ENCODE assay signal across 20 cellular contexts in the genomic region with DNA sequence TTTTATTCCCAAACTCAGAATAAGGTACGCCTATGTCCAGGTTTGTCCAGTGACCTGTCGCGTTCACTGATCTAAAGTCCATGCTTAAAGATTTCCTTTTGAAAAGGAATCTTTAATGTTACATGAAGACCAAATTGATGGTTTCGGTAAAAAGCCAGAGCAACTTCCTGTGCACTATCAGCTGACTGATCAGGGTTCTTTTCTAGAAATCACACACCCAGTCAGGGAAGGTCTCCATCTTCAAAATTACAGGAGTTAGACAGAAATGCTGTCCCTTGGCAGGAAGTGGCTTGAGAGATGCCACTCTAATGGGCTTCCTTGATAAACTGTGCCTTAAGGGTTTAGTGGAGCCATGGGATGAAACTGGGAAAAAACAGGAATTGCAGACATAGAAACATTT. TPM values are rescaled to one million over a fixed set of nuclear protein-coding genes. Genes with fewer than 3 reads are reported as not detected.
A peak's percentile ranks its signal among the peaks of the same experiment; 100 is the strongest.
DNase-seq lines count a peak whose midpoint lies in the region; ATAC-seq, FAIRE-seq and TF ChIP-seq lines count a peak whose summit lies in the region.
"Had no signal": no experiment of that assay in that cellular context is flagged by ENCODE, and none has a peak within 500 bp of the region (broad histone marks: within the 10 kb centered on the region; RNA-seq: fewer than 3 reads in every experiment).

No MANE protein-coding gene starts in this region.

- no peak for TF ChIP-seq CTCF in CD4-positive, alpha-beta T cell (IDR thresholded peaks at IDR 0.05)

- intact Hi-C loops in CD4-positive, alpha-beta T cell (cut with DNase I, micrococcal nuclease), result loop anchor here (2.0 to 5.0 kb wide), 3 partner anchors 15 to 32 kb away; a partner anchor contains a TSS
- intact Hi-C loops in activated CD4-positive, alpha-beta memory T cell treated with anti-CD3 and anti-CD28 coated beads for 36 hours (cut with micrococcal nuclease), result loop anchor here (5.0 to 10.0 kb wide), 3 partner anchors 203 to 465 kb away; a partner anchor contains a TSS

- H3K27me3 ChIP-seq in CD4-positive, alpha-beta T cell (ENCODE audit: control insufficient read depth, insufficient read depth, low read length), result no peaks in the 10 kb centered on the region

- no peak overlapping the region for H3K27ac ChIP-seq in CD4-positive, alpha-beta T cell (ENCODE audit: low read depth, low read length)
- H3K27ac ChIP-seq: dorsolateral prefrontal cortex had no signal

- TF ChIP-seq POLR2A in GM12892 (IDR thresholded peaks at IDR 0.05; ENCODE audit: low read depth, low read length), result no peak

- peak overlapping the region; percentile 83 for H3K27ac Mint-ChIP-seq in CD4-positive, alpha-beta T cell
- H3K27ac Mint-ChIP-seq in activated CD4-positive, alpha-beta memory T cell treated with anti-CD3 and anti-CD28 coated beads for 36 hours, result peak overlapping the region; percentile 85
- peak overlapping the region; percentile 71 for H3K27ac Mint-ChIP-seq in memory B cell
- H3K27ac Mint-ChIP-seq: nephron progenitor cell had no signal

- CTCF ChIA-PET in CD4-positive, alpha-beta T cell (lab: Charles Lee), result interaction anchor here (1.7 to 3.3 kb wide), 2 partner anchors 11 to 24 kb away, joined by 7 to 10 read pairs; no protein-coding TSS in a partner anchor
- CTCF ChIA-PET in activated CD4-positive, alpha-beta memory T cell treated with anti-CD3 and anti-CD28 coated beads for 36 hours (lab: Charles Lee), result interaction anchor here (1.0 to 8.7 kb wide), 6 partner anchors 9 to 205 kb away, joined by 3 to 57 read pairs (median 15); a partner anchor contains a TSS

- no peak for DNase-seq in CD4-positive, alpha-beta T cell
- DNase-seq in GM12892 (ENCODE audit: insufficient read length), result no peak
- peak; percentile 44 for DNase-seq in activated CD4-positive, alpha-beta memory T cell treated with anti-CD3 and anti-CD28 coated beads for 36 hours
- DNase-seq in memory B cell (ENCODE audit: low spot score in 2 of 2), result no peak
- no peak for DNase-seq in activated gamma-delta T cell treated with Interleukin-2 at 50 U/mL for 16 hours
- DNase-seq in C1 segment of cervical spinal cord (lab: John Stamatoyannopoulos, UW), result no peak
- DNase-seq: amniotic stem cell; dorsolateral prefrontal cortex; Kasumi-1; mesenchymal stem cell; NCI-H1092 treated with DMSO at 0.1 percent for 48 hours; NCI-H2081; nephron progenitor cell; NK-92 treated with Interleukin-12 subunit alpha and Interleukin-12 subunit beta, amount 100 ng/mL, for 24 hours; stimulated activated CD4-positive, alpha-beta T cell treated with anti-CD3 and anti-CD28 coated beads, Interleukin-1b, Interleukin-23, amount 100 ng/mL, for 48 hours; T-helper 9 cell had no signal

- no peaks in the 10 kb centered on the region for H3K36me3 Mint-ChIP-seq in CD4-positive, alpha-beta T cell (ENCODE audit: low read depth)
- peaks cover 2% of the 10 kb centered on the region for H3K36me3 Mint-ChIP-seq in activated CD4-positive, alpha-beta memory T cell treated with anti-CD3 and anti-CD28 coated beads for 36 hours
- H3K36me3 Mint-ChIP-seq in memory B cell, result peaks cover 2% of the 10 kb centered on the region

- FAIRE-seq in GM12892 (lab: Jason Lieb, UNC), result peak; percentile 81
- FAIRE-seq: frontal cortex, GM12878 had no signal

- peaks cover 99% of the 10 kb centered on the region for H3K4me1 Mint-ChIP-seq in CD4-positive, alpha-beta T cell (ENCODE audit: low read depth)
- peaks cover 96% of the 10 kb centered on the region for H3K4me1 Mint-ChIP-seq in activated CD4-positive, alpha-beta memory T cell treated with anti-CD3 and anti-CD28 coated beads for 36 hours (ENCODE audit: low read depth)
- peaks cover 49% of the 10 kb centered on the region for H3K4me1 Mint-ChIP-seq in memory B cell
- H3K4me1 Mint-ChIP-seq: nephron progenitor cell had no signal

- H3K9me3 ChIP-seq in CD4-positive, alpha-beta T cell (ENCODE audit: control insufficient read depth, low read length), result no peaks in the 10 kb centered on the region

- no peaks in the 10 kb centered on the region for H3K9me3 Mint-ChIP-seq in CD4-positive, alpha-beta T cell
- no peaks in the 10 kb centered on the region for H3K9me3 Mint-ChIP-seq in activated CD4-positive, alpha-beta memory T cell treated with anti-CD3 and anti-CD28 coated beads for 36 hours
- H3K9me3 Mint-ChIP-seq in memory B cell, result no peaks in the 10 kb centered on the region
- H3K9me3 Mint-ChIP-seq: nephron progenitor cell had no signal

- peak overlapping the region; percentile 76 for H3K4me3 Mint-ChIP-seq in CD4-positive, alpha-beta T cell
- H3K4me3 Mint-ChIP-seq in activated CD4-positive, alpha-beta memory T cell treated with anti-CD3 and anti-CD28 coated beads for 36 hours, result peak overlapping the region; percentile 29
- no peak overlapping the region for H3K4me3 Mint-ChIP-seq in memory B cell
- H3K4me3 Mint-ChIP-seq: nephron progenitor cell had no signal

- no peaks in the 10 kb centered on the region for H3K27me3 Mint-ChIP-seq in CD4-positive, alpha-beta T cell
- H3K27me3 Mint-ChIP-seq in activated CD4-positive, alpha-beta memory T cell treated with anti-CD3 and anti-CD28 coated beads for 36 hours, result no peaks in the 10 kb centered on the region
- no peaks in the 10 kb centered on the region for H3K27me3 Mint-ChIP-seq in memory B cell

- peak; percentile 31 for ATAC-seq in CD4-positive, alpha-beta T cell (ENCODE audit: poor library complexity)
- ATAC-seq in memory B cell (ENCODE audit: low read depth), result no peak
- no peak for ATAC-seq in HG03342 (IDR thresholded peaks at IDR 0.05; ENCODE audit: unreplicated experiment)
- ATAC-seq in HG02571 (IDR thresholded peaks at IDR 0.05; ENCODE audit: unreplicated experiment), result no peak
- ATAC-seq: GM12878 had no signal

- POLR2A ChIA-PET in CD4-positive, alpha-beta T cell (lab: Charles Lee), result interaction anchor here (0.7 to 7.8 kb wide), 8 partner anchors 13 to 253 kb away, joined by 3 to 79 read pairs (median 10); a partner anchor contains a TSS
- POLR2A ChIA-PET in activated CD4-positive, alpha-beta memory T cell treated with anti-CD3 and anti-CD28 coated beads for 36 hours (lab: Charles Lee), result interaction anchor here (0.9 to 4.5 kb wide), 2 partner anchors 14 to 46 kb away, joined by 3 to 31 read pairs; a partner anchor contains a TSS

RNA-seq across cellular contexts. Expression of a gene that starts 14.7 kb away (rescaled TPM):
- 10 to 100 TPM; 39.3 to 41.8 TPM for total RNA-seq in CD4-positive, alpha-beta T cell
- 11.1 TPM for polyA plus RNA-seq in GM12892 (2012; ENCODE audit: missing spikeins)
- total RNA-seq in activated CD4-positive, alpha-beta memory T cell treated with anti-CD3 and anti-CD28 coated beads for 36 hours, result 10 to 100 TPM; 79.8 to 87.7 TPM
